In genomic region chr3:146184616-146185015, GRCh38 we compare ENCODE assay signal across 15 cellular contexts. TPM values are rescaled to one million over a fixed set of nuclear protein-coding genes. Genes with fewer than 3 reads are reported as not detected.
A peak's percentile ranks its signal among the peaks of the same experiment; 100 is the strongest.
DNase-seq lines count a peak whose midpoint lies in the region; ATAC-seq, FAIRE-seq and TF ChIP-seq lines count a peak whose summit lies in the region.
"Had no signal": no experiment of that assay in that cellular context is flagged by ENCODE, and none has a peak within 500 bp of the region (broad histone marks: within the 10 kb centered on the region; RNA-seq: fewer than 3 reads in every experiment).

No MANE protein-coding gene starts in this region.

- FAIRE-seq in RCC 7860 (lab: Jason Lieb, UNC) = peak; percentile 72

- peak; percentile 52 for ATAC-seq in upper lobe of right lung

- no peaks in the 10 kb centered on the region for H3K9me3 ChIP-seq in upper lobe of right lung
- H3K9me3 ChIP-seq: neutrophil, spleen, thoracic aorta had no signal

- TF ChIP-seq CTCF in fibroblast of pulmonary artery (IDR thresholded peaks at IDR 0.05; ENCODE audit: low read length, missing control alignments) = no peak
- no peak for TF ChIP-seq CTCF in upper lobe of right lung (IDR thresholded peaks at IDR 0.05)

- no peaks in the 10 kb centered on the region for H3K27me3 ChIP-seq in upper lobe of right lung
- H3K27me3 ChIP-seq: neutrophil, spleen had no signal

- H3K36me3 ChIP-seq in upper lobe of right lung = no peaks in the 10 kb centered on the region
- H3K36me3 ChIP-seq: neutrophil, spleen, thoracic aorta had no signal

- DNase-seq in NCI-H345 (lab: John Stamatoyannopoulos, UW) = peak; percentile 3
- DNase-seq in NCI-H345 treated with DMSO at 0.1 percent for 48 hours (lab: John Stamatoyannopoulos, UW; ENCODE audit: unreplicated experiment) = no peak
- peak; percentile 53 for DNase-seq in RCC 7860 (ENCODE audit: low spot score)
- DNase-seq in fibroblast of pulmonary artery (ENCODE audit: low read depth) = peak; percentile 61
- DNase-seq in upper lobe of right lung = no peak
- DNase-seq in NCI-H1417 treated with DMSO at 0.1 percent for 48 hours (lab: John Stamatoyannopoulos, UW) = no peak
- DNase-seq in COLO668 (lab: John Stamatoyannopoulos, UW; ENCODE audit: unreplicated experiment) = no peak
- DNase-seq in OCI-M1 (lab: John Stamatoyannopoulos, UW) = no peak
- DNase-seq: COR-L47, erythroblast, Karpas-422, SHP77, spleen had no signal

- intact Hi-C loops in upper lobe of right lung (cut with DNase I) = no loop called here

- H3K4me3 ChIP-seq in fibroblast of pulmonary artery (replicated peaks; ENCODE audit: low read depth, low read length) (no peak overlapping the region), upper lobe of right lung (no peak overlapping the region)
- H3K4me3 ChIP-seq: spleen, thoracic aorta had no signal

- no peak overlapping the region for H3K27ac ChIP-seq in upper lobe of right lung
- H3K27ac ChIP-seq: neutrophil, spleen, thoracic aorta had no signal

- H3K4me1 ChIP-seq in upper lobe of right lung = no peaks in the 10 kb centered on the region

RNA-seq across cellular contexts. Expression of gene PLOD2, which starts 23.6 kb away (rescaled TPM):
- total RNA-seq in upper lobe of right lung = 23.7 TPM

Comparison
In these comparisons a context has a peak if more than half of its experiments do, and no peak if none do; other contexts are left out.
1. DNase-seq: peak in NCI-H345 (single experiment), RCC 7860 (single experiment) and fibroblast of pulmonary artery (single experiment); none in NCI-H345 treated with DMSO at 0.1 percent for 48 hours (single experiment), upper lobe of right lung (single experiment), NCI-H1417 treated with DMSO at 0.1 percent for 48 hours (single experiment), COLO668 (single experiment) and OCI-M1 (single experiment).